In the genomic region with DNA sequence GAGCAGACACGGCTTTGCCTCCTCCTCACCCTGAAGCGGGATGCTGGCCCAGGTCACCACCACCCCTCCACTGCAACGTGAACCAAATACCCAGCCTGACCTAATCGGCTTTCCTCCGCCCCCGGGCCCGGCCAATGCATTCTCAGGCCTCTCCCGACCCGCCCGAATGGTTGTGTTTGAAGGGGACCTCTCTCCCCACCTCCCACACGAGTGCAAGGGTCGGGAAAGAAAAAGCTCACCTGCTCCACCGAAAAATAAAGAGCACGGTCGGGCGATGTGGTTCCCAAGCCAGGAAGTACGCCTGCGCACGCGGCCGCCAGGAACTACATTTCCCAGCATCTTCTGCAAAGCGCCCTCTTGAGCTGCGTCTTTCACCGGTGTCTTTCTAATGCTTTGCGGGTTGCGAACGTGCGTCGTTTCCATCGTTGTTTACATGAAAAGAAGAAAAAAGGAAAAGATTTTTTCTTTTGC, we compare ENCODE assay signal across 1 cellular context.
TF ChIP-seq lines count a peak whose summit lies in the region.

A gene (minus strand): TSS at position 282 of the 471 bp plus-strand sequence.

TF ChIP-seq in HEK293, 187 proteins besides CTCF, POLR2A, EP300 and RAD21 (continued from another document):
- TF ChIP-seq SP3 (tag by site-specific recombination; IDR thresholded peaks at IDR 0.05) = peak; percentile 15
- TF ChIP-seq, protein P1, sequence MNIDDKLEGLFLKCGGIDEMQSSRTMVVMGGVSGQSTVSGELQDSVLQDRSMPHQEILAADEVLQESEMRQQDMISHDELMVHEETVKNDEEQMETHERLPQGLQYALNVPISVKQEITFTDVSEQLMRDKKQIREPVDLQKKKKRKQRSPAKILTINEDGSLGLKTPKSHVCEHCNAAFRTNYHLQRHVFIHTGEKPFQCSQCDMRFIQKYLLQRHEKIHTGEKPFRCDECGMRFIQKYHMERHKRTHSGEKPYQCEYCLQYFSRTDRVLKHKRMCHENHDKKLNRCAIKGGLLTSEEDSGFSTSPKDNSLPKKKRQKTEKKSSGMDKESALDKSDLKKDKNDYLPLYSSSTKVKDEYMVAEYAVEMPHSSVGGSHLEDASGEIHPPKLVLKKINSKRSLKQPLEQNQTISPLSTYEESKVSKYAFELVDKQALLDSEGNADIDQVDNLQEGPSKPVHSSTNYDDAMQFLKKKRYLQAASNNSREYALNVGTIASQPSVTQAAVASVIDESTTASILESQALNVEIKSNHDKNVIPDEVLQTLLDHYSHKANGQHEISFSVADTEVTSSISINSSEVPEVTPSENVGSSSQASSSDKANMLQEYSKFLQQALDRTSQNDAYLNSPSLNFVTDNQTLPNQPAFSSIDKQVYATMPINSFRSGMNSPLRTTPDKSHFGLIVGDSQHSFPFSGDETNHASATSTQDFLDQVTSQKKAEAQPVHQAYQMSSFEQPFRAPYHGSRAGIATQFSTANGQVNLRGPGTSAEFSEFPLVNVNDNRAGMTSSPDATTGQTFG (tag by site-specific recombination; IDR thresholded peaks at IDR 0.05; ENCODE audit: borderline replicate concordance) = no peak
- no peak for TF ChIP-seq SP7 (tag by site-specific recombination; IDR thresholded peaks at IDR 0.05)
- 0 out of 2 replicates have a peak, but pooled peaks have one; percentile 17 for TF ChIP-seq ZNF561 (tag by site-specific recombination; IDR thresholded peaks at IDR 0.05; ENCODE audit: borderline replicate concordance)
- TF ChIP-seq KLF8 (tag by site-specific recombination; IDR thresholded peaks at IDR 0.05) = no peak
- TF ChIP-seq ZNF175 (tag by site-specific recombination; IDR thresholded peaks at IDR 0.05) = no peak
- TF ChIP-seq ZXDB (tag by site-specific recombination; IDR thresholded peaks at IDR 0.05) = peak; percentile 40; the same call in 1 of the 2 replicates
- peak; percentile 33; the same call in 1 of the 2 replicates for TF ChIP-seq ZNF341 (tag by site-specific recombination; IDR thresholded peaks at IDR 0.05; ENCODE audit: low read depth)
- TF ChIP-seq, protein P2, sequence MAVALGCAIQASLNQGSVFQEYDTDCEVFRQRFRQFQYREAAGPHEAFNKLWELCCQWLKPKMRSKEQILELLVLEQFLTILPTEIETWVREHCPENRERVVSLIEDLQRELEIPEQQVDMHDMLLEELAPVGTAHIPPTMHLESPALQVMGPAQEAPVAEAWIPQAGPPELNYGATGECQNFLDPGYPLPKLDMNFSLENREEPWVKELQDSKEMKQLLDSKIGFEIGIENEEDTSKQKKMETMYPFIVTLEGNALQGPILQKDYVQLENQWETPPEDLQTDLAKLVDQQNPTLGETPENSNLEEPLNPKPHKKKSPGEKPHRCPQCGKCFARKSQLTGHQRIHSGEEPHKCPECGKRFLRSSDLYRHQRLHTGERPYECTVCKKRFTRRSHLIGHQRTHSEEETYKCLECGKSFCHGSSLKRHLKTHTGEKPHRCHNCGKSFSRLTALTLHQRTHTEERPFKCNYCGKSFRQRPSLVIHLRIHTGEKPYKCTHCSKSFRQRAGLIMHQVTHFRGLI (tag by site-specific recombination; IDR thresholded peaks at IDR 0.05) = no peak
- peak; percentile 50; the same call in 1 of the 2 replicates for TF ChIP-seq ZNF366 (tag by site-specific recombination; conservative IDR thresholded peaks at IDR 0.05)
- TF ChIP-seq, protein P3, sequence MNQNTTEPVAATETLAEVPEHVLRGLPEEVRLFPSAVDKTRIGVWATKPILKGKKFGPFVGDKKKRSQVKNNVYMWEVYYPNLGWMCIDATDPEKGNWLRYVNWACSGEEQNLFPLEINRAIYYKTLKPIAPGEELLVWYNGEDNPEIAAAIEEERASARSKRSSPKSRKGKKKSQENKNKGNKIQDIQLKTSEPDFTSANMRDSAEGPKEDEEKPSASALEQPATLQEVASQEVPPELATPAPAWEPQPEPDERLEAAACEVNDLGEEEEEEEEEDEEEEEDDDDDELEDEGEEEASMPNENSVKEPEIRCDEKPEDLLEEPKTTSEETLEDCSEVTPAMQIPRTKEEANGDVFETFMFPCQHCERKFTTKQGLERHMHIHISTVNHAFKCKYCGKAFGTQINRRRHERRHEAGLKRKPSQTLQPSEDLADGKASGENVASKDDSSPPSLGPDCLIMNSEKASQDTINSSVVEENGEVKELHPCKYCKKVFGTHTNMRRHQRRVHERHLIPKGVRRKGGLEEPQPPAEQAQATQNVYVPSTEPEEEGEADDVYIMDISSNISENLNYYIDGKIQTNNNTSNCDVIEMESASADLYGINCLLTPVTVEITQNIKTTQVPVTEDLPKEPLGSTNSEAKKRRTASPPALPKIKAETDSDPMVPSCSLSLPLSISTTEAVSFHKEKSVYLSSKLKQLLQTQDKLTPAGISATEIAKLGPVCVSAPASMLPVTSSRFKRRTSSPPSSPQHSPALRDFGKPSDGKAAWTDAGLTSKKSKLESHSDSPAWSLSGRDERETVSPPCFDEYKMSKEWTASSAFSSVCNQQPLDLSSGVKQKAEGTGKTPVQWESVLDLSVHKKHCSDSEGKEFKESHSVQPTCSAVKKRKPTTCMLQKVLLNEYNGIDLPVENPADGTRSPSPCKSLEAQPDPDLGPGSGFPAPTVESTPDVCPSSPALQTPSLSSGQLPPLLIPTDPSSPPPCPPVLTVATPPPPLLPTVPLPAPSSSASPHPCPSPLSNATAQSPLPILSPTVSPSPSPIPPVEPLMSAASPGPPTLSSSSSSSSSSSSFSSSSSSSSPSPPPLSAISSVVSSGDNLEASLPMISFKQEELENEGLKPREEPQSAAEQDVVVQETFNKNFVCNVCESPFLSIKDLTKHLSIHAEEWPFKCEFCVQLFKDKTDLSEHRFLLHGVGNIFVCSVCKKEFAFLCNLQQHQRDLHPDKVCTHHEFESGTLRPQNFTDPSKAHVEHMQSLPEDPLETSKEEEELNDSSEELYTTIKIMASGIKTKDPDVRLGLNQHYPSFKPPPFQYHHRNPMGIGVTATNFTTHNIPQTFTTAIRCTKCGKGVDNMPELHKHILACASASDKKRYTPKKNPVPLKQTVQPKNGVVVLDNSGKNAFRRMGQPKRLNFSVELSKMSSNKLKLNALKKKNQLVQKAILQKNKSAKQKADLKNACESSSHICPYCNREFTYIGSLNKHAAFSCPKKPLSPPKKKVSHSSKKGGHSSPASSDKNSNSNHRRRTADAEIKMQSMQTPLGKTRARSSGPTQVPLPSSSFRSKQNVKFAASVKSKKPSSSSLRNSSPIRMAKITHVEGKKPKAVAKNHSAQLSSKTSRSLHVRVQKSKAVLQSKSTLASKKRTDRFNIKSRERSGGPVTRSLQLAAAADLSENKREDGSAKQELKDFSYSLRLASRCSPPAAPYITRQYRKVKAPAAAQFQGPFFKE (tag by site-specific recombination; IDR thresholded peaks at IDR 0.05; ENCODE audit: borderline replicate concordance) = no peak
- TF ChIP-seq ZNF621 (tag by site-specific recombination; IDR thresholded peaks at IDR 0.05) = no peak
- TF ChIP-seq, protein P4, sequence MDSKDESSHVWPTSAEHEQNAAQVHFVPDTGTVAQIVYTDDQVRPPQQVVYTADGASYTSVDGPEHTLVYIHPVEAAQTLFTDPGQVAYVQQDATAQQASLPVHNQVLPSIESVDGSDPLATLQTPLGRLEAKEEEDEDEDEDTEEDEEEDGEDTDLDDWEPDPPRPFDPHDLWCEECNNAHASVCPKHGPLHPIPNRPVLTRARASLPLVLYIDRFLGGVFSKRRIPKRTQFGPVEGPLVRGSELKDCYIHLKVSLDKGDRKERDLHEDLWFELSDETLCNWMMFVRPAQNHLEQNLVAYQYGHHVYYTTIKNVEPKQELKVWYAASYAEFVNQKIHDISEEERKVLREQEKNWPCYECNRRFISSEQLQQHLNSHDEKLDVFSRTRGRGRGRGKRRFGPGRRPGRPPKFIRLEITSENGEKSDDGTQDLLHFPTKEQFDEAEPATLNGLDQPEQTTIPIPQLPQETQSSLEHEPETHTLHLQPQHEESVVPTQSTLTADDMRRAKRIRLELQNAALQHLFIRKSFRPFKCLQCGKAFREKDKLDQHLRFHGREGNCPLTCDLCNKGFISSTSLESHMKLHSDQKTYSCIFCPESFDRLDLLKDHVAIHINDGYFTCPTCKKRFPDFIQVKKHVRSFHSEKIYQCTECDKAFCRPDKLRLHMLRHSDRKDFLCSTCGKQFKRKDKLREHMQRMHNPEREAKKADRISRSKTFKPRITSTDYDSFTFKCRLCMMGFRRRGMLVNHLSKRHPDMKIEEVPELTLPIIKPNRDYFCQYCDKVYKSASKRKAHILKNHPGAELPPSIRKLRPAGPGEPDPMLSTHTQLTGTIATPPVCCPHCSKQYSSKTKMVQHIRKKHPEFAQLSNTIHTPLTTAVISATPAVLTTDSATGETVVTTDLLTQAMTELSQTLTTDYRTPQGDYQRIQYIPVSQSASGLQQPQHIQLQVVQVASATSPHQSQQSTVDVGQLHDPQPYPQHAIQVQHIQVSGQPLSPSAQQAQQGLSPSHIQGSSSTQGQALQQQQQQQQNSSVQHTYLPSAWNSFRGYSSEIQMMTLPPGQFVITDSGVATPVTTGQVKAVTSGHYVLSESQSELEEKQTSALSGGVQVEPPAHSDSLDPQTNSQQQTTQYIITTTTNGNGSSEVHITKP (tag by site-specific recombination; IDR thresholded peaks at IDR 0.05) = 0 out of 2 replicates have a peak, but pooled peaks have one; percentile 32
- no peak for TF ChIP-seq ZSCAN23 (tag by site-specific recombination; IDR thresholded peaks at IDR 0.05)
- no peak for TF ChIP-seq ZNF19 (tag by site-specific recombination; IDR thresholded peaks at IDR 0.05; ENCODE audit: low read depth)
- peak; percentile 85 for TF ChIP-seq ZNF335 (tag by site-specific recombination; conservative IDR thresholded peaks at IDR 0.05)
- no peak for TF ChIP-seq ZNF350 (tag by site-specific recombination; IDR thresholded peaks at IDR 0.05)
- TF ChIP-seq SETDB1 (IDR thresholded peaks at IDR 0.05; ENCODE audit: insufficient read length, low read length) = no peak
- TF ChIP-seq, protein P5, sequence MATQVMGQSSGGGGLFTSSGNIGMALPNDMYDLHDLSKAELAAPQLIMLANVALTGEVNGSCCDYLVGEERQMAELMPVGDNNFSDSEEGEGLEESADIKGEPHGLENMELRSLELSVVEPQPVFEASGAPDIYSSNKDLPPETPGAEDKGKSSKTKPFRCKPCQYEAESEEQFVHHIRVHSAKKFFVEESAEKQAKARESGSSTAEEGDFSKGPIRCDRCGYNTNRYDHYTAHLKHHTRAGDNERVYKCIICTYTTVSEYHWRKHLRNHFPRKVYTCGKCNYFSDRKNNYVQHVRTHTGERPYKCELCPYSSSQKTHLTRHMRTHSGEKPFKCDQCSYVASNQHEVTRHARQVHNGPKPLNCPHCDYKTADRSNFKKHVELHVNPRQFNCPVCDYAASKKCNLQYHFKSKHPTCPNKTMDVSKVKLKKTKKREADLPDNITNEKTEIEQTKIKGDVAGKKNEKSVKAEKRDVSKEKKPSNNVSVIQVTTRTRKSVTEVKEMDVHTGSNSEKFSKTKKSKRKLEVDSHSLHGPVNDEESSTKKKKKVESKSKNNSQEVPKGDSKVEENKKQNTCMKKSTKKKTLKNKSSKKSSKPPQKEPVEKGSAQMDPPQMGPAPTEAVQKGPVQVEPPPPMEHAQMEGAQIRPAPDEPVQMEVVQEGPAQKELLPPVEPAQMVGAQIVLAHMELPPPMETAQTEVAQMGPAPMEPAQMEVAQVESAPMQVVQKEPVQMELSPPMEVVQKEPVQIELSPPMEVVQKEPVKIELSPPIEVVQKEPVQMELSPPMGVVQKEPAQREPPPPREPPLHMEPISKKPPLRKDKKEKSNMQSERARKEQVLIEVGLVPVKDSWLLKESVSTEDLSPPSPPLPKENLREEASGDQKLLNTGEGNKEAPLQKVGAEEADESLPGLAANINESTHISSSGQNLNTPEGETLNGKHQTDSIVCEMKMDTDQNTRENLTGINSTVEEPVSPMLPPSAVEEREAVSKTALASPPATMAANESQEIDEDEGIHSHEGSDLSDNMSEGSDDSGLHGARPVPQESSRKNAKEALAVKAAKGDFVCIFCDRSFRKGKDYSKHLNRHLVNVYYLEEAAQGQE (tag by site-specific recombination; IDR thresholded peaks at IDR 0.05) = no peak
- TF ChIP-seq, protein P6, sequence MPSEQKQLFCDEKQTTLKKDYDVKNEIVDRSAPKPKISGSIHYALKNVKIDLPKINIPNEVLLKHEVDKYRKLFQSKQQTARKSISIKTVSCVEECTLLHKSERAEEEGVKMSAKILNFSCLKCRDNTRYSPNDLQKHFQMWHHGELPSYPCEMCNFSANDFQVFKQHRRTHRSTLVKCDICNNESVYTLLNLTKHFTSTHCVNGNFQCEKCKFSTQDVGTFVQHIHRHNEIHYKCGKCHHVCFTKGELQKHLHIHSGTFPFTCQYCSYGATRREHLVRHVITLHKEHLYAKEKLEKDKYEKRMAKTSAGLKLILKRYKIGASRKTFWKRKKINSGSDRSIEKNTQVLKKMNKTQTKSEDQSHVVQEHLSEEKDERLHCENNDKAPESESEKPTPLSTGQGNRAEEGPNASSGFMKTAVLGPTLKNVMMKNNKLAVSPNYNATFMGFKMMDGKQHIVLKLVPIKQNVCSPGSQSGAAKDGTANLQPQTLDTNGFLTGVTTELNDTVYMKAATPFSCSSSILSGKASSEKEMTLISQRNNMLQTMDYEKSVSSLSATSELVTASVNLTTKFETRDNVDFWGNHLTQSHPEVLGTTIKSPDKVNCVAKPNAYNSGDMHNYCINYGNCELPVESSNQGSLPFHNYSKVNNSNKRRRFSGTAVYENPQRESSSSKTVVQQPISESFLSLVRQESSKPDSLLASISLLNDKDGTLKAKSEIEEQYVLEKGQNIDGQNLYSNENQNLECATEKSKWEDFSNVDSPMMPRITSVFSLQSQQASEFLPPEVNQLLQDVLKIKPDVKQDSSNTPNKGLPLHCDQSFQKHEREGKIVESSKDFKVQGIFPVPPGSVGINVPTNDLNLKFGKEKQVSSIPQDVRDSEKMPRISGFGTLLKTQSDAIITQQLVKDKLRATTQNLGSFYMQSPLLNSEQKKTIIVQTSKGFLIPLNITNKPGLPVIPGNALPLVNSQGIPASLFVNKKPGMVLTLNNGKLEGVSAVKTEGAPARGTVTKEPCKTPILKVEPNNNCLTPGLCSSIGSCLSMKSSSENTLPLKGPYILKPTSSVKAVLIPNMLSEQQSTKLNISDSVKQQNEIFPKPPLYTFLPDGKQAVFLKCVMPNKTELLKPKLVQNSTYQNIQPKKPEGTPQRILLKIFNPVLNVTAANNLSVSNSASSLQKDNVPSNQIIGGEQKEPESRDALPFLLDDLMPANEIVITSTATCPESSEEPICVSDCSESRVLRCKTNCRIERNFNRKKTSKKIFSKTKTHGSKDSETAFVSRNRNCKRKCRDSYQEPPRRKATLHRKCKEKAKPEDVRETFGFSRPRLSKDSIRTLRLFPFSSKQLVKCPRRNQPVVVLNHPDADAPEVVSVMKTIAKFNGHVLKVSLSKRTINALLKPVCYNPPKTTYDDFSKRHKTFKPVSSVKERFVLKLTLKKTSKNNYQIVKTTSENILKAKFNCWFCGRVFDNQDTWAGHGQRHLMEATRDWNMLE (tag by site-specific recombination; conservative IDR thresholded peaks at IDR 0.05; ENCODE audit: low read depth) = peak; percentile 46; the same call in 1 of the 2 replicates
